8 cellular contexts compared by ENCODE assay signal in genomic region chr20:31587545-31588389, GRCh38. TPM values are rescaled to one million over a fixed set of nuclear protein-coding genes. Genes with fewer than 3 reads are reported as not detected.
A peak's percentile ranks its signal among the peaks of the same experiment; 100 is the strongest.
DNase-seq lines count a peak whose midpoint lies in the region; ATAC-seq and TF ChIP-seq lines count a peak whose summit lies in the region.

No MANE protein-coding gene starts in this region.

- BruUV-seq in PC-3 (replicated peaks; lab: Mats Ljungman, UMichigan) = no TSS peak

- POLR2A ChIA-PET in PC-3 (lab: Charles Lee; ENCODE audit: unreplicated experiment) = interaction anchor here (0.6 kb wide), 1 partner anchor 15 kb away, joined by 11 read pairs; no protein-coding TSS in a partner anchor

- no peaks in the 10 kb centered on the region for H3K9me3 Mint-ChIP-seq in natural killer cell treated with Interleukin-12 subunit alpha and Interleukin-12 subunit beta and Interleukin-15 and Interleukin-18, amount 100 ng/mL, for 72 hours

- H3K4me3 ChIP-seq in PC-3 (ENCODE audit: low read length) (peak overlapping the region; percentile 68), epithelial cell of proximal tubule (ENCODE audit: low read depth, low read length) (peak overlapping the region; percentile 51)

- H4K20me1 ChIP-seq in PC-3 (ENCODE audit: low read length) = no peaks in the 10 kb centered on the region

- peaks cover 5% of the 10 kb centered on the region for H3K36me3 Mint-ChIP-seq in natural killer cell treated with Interleukin-12 subunit alpha and Interleukin-12 subunit beta and Interleukin-15 and Interleukin-18, amount 100 ng/mL, for 72 hours

- H3K4me1 ChIP-seq in PC-3 (ENCODE audit: insufficient read depth, low read length) = peaks cover 21% of the 10 kb centered on the region

- ATAC-seq in PC-3 = peak; percentile 61
- peak; percentile 66 to 73 for ATAC-seq in natural killer cell treated with Interleukin-12 subunit alpha and Interleukin-12 subunit beta and Interleukin-15 and Interleukin-18, amount 100 ng/mL, for 72 hours

- H3K4me3 Mint-ChIP-seq in natural killer cell treated with Interleukin-12 subunit alpha and Interleukin-12 subunit beta and Interleukin-15 and Interleukin-18, amount 100 ng/mL, for 72 hours = peak overlapping the region; percentile 82

- peaks cover 8 to 11% of the 10 kb centered on the region in 2 donors for H3K27me3 Mint-ChIP-seq in natural killer cell treated with Interleukin-12 subunit alpha and Interleukin-12 subunit beta and Interleukin-15 and Interleukin-18, amount 100 ng/mL, for 72 hours

- no peaks in the 10 kb centered on the region for H3K79me2 ChIP-seq in PC-3 (ENCODE audit: low read length)

- CTCF ChIA-PET in PC-3 (lab: Charles Lee) = no interaction called here

- H3K4me2 ChIP-seq in PC-3 (ENCODE audit: low read length) = peak overlapping the region; percentile 91

- no peaks in the 10 kb centered on the region for H3F3A ChIP-seq in PC-3 (ENCODE audit: low read length, unreplicated experiment)

- no peak overlapping the region for H3K27ac Mint-ChIP-seq in natural killer cell treated with Interleukin-12 subunit alpha and Interleukin-12 subunit beta and Interleukin-15 and Interleukin-18, amount 100 ng/mL, for 72 hours

- peaks cover 6 to 7% of the 10 kb centered on the region in 2 donors for H3K4me1 Mint-ChIP-seq in natural killer cell treated with Interleukin-12 subunit alpha and Interleukin-12 subunit beta and Interleukin-15 and Interleukin-18, amount 100 ng/mL, for 72 hours (ENCODE audit: low read depth in 2 of 2)

- TF ChIP-seq CTCF in PC-3 (conservative IDR thresholded peaks at IDR 0.05; ENCODE audit: low read depth, low read length) = no peak
- TF ChIP-seq CTCF in epithelial cell of proximal tubule (conservative IDR thresholded peaks at IDR 0.05; ENCODE audit: low read depth, low read length) = no peak

- H3K9ac ChIP-seq in PC-3 (ENCODE audit: low read length) = peak overlapping the region; percentile 46; the same call in 1 of the 2 replicates

- H3K36me3 ChIP-seq in PC-3 (ENCODE audit: low read depth, low read length) = no peaks in the 10 kb centered on the region

- no peak overlapping the region for H3K27ac ChIP-seq in PC-3 (ENCODE audit: low read length)

- intact Hi-C loops in PC-3 (cut with micrococcal nuclease) = loop anchor here (1.0 kb wide), 1 partner anchor 13 kb away; no protein-coding TSS in a partner anchor

- peak overlapping the region; percentile 80 for H2AFZ ChIP-seq in PC-3 (ENCODE audit: low read length)

- H3K27me3 ChIP-seq in PC-3 (ENCODE audit: low read length) = no peaks in the 10 kb centered on the region

- DNase-seq in NCI-H2029 (lab: John Stamatoyannopoulos, UW) = peak; percentile 39
- no peak for DNase-seq in NCI-H2029 treated with DMSO at 0.1 percent for 48 hours (lab: John Stamatoyannopoulos, UW)
- DNase-seq in PC-3 = no peak
- no peak for DNase-seq in epithelial cell of proximal tubule (ENCODE audit: low read depth)
- DNase-seq in natural killer cell treated with Interleukin-12 subunit alpha and Interleukin-12 subunit beta and Interleukin-15 and Interleukin-18, amount 100 ng/mL, for 72 hours (ENCODE audit: low spot score) = no peak
- no peak for DNase-seq in DMS153 treated with DMSO at 0.1 percent for 48 hours (lab: John Stamatoyannopoulos, UW; ENCODE audit: unreplicated experiment)
- no peak for DNase-seq in epidermal melanocyte (ENCODE audit: insufficient read length, low spot score)
- no peak for DNase-seq in occipital lobe (lab: John Stamatoyannopoulos, UW)

- no peaks in the 10 kb centered on the region for H3K9me2 ChIP-seq in PC-3 (replicated peaks; ENCODE audit: low read length)

- no peaks in the 10 kb centered on the region for H3K9me3 ChIP-seq in PC-3 (ENCODE audit: low read length)

RNA-seq across cellular contexts. Expression of gene ID1, which starts 17.3 kb away (rescaled TPM):
- 774 and 872 TPM in 2 replicates for total RNA-seq in PC-3 (2014; rRNA removed)
- total RNA-seq in epithelial cell of proximal tubule = 237 and 302 TPM in 2 replicates
- total RNA-seq in natural killer cell treated with Interleukin-12 subunit alpha and Interleukin-12 subunit beta and Interleukin-15 and Interleukin-18, amount 100 ng/mL, for 72 hours = 1 to 10 TPM in 1 of 2 donors, under 1 TPM in 1; 0.52 to 1.4 TPM
- 66.9 TPM for total RNA-seq in occipital lobe

RNA-seq across cellular contexts. Expression of gene COX4I2, which starts 49.9 kb away (rescaled TPM):
- total RNA-seq in PC-3 (2014; rRNA removed) (not detected in 2 replicates), epithelial cell of proximal tubule (not detected in 2 replicates), occipital lobe (not detected)
- not detected for total RNA-seq in natural killer cell treated with Interleukin-12 subunit alpha and Interleukin-12 subunit beta and Interleukin-15 and Interleukin-18, amount 100 ng/mL, for 72 hours

Comparison
In these comparisons a context has a peak if more than half of its experiments do, and no peak if none do; other contexts are left out.
1. RNA of gene ID1, which starts 17.3 kb away (total RNA-seq): 774 to 872 TPM in PC-3, 237 to 302 TPM in epithelial cell of proximal tubule and 66.9 TPM in occipital lobe (single experiment); 0.52 to 1.4 TPM in natural killer cell treated with Interleukin-12 subunit alpha and Interleukin-12 subunit beta and Interleukin-15 and Interleukin-18, amount 100 ng/mL, for 72 hours; every median in the first group is over 10 times any median in the second.